10 cellular contexts compared by ENCODE assay signal in genomic region chr1:227357229-227358078, GRCh38. TPM values are rescaled to one million over a fixed set of nuclear protein-coding genes. Genes with fewer than 3 reads are reported as not detected.
DNase-seq lines count a peak whose midpoint lies in the region; ATAC-seq, FAIRE-seq and TF ChIP-seq lines count a peak whose summit lies in the region.
"Had no signal": no experiment of that assay in that cellular context is flagged by ENCODE, and none has a peak within 500 bp of the region (broad histone marks: within the 10 kb centered on the region; RNA-seq: fewer than 3 reads in every experiment).

No MANE protein-coding gene starts in this region.

- peak overlapping the region; percentile 93; the same call in 1 of the 2 replicates for H2BK5ac ChIP-seq in H1 (ENCODE audit: low read depth, low read length)

- peak overlapping the region; percentile 49 for H2BK120ac ChIP-seq in H1 (replicated peaks; ENCODE audit: low read depth, low read length)

- ATAC-seq in A549 (peak; percentile 95), lung (ENCODE audit: insufficient read depth, low FRiP score) (peak; percentile 85), GM21619 (IDR thresholded peaks at IDR 0.05; ENCODE audit: unreplicated experiment) (no peak), GM18502 (IDR thresholded peaks at IDR 0.05; ENCODE audit: poor library complexity, unreplicated experiment) (no peak)
- ATAC-seq: CD8-positive, alpha-beta T cell had no signal

- H4K5ac ChIP-seq in H1 (ENCODE audit: insufficient read length, low read depth, low read length), result no peak overlapping the region

- H3K56ac ChIP-seq in H1 (replicated peaks; ENCODE audit: insufficient read length, low read depth, low read length), result no peak overlapping the region

- TF ChIP-seq RAD21 in A549 (conservative IDR thresholded peaks at IDR 0.05 in 1 of 2, IDR thresholded peaks at IDR 0.05 in 1 of 2) (peak in 1 of 2 experiments; percentile 38; a peak in 3 of 5 replicates), H1 (IDR thresholded peaks at IDR 0.05 in 1 of 2, conservative IDR thresholded peaks at IDR 0.05 in 1 of 2; ENCODE audit: low read depth in 2 of 2, low read length in 2 of 2) (no peak)

- no peak overlapping the region for H3K9ac ChIP-seq in H1 (replicated peaks in 1 of 4; ENCODE audit: extremely low read depth in 1 of 4, low read depth in 3 of 4, low read length in 3 of 4)

- WGBS in A549 (ENCODE audit: missing lambda C conversion rate), result 17% methylated on average over 9 of the region's 9 CpGs
- WGBS in H1 (ENCODE audit: extremely low coverage in 1 of 2, insufficient coverage in 1 of 2, insufficient read length in 1 of 2, insufficient replicate concordance in 2 of 2, low coverage in 1 of 2, low lambda C conversion rate in 2 of 2, missing lambda C conversion rate in 1 of 2), 2 experiments, result 61% methylated on average over 9 of the region's 9 CpGs; no CpG with 5 or more reads in 1 of the 2 experiments
- WGBS in lung, 2 donors, result 50 to 60% methylated on average over 9 of the region's 9 CpGs

- 0 out of 2 replicates have a peak overlapping the region, but pooled peaks have one; percentile 14 for H2AFZ ChIP-seq in H1 (ENCODE audit: low read length)

- peak overlapping the region; percentile 90 for H2BK12ac ChIP-seq in H1 (ENCODE audit: low read depth, low read length)

- H3K27me3 ChIP-seq in H1 (replicated peaks in 1 of 4; ENCODE audit: control insufficient read depth in 3 of 4, extremely low read depth in 1 of 4, insufficient read depth in 3 of 4, low read length in 3 of 4) (no peaks in the 10 kb centered on the region; a peak in 1 of 7 replicates), lung (ENCODE audit: control insufficient read depth, insufficient read depth) (no peaks in the 10 kb centered on the region)

- H3K4ac ChIP-seq in H1 (replicated peaks; ENCODE audit: insufficient read length, low read depth, low read length), result peak overlapping the region; percentile 30

- H3K4me1 ChIP-seq in A549, result peaks cover 24% of the 10 kb centered on the region
- H3K4me1 ChIP-seq in H1 (replicated peaks in 1 of 4; ENCODE audit: control insufficient read depth in 3 of 4, insufficient read depth in 4 of 4, low read length in 3 of 4), result peaks cover 7 to 13% (median 9%) of the 10 kb centered on the region in 4 experiments; a peak in 6 of 7 replicates
- H3K4me1 ChIP-seq in lung (ENCODE audit: control insufficient read depth in 2 of 2, insufficient read depth in 2 of 2, low read length in 2 of 2), result peaks cover 0 to 12% of the 10 kb centered on the region in 2 donors

- POLR2A ChIA-PET in A549 (lab: Yijun Ruan, JAX), result interaction anchor here (1.4 to 1.6 kb wide), 2 partner anchors 38 to 74 kb away, joined by 3 to 14 read pairs; no protein-coding TSS in a partner anchor
- POLR2A ChIA-PET in H1 (lab: Charles Lee; ENCODE audit: partially characterized antibody), result interaction anchor here (1.2 to 3.9 kb wide), 2 partner anchors 36 to 39 kb away, joined by 3 to 24 read pairs; partner anchors contain the start of gene CDC42BPA

- H3K14ac ChIP-seq in H1 (ENCODE audit: insufficient read length), result no peak overlapping the region

- H4K20me1 ChIP-seq in H1 (replicated peaks in 1 of 2; ENCODE audit: control insufficient read depth in 1 of 2, insufficient read depth in 2 of 2, low read length in 2 of 2), result no peaks in the 10 kb centered on the region

- peak overlapping the region; percentile 61 for H4K91ac ChIP-seq in H1 (replicated peaks; ENCODE audit: insufficient read length, low read length)

- H3K79me1 ChIP-seq in H1 (ENCODE audit: low read depth, low read length), result no peaks in the 10 kb centered on the region

- CTCF ChIA-PET in A549 (lab: Yijun Ruan, JAX) (interaction anchor here (0.6 to 2.3 kb wide), 3 partner anchors 10 to 47 kb away, joined by 3 to 14 read pairs (median 4); no protein-coding TSS in a partner anchor), H1 (lab: Charles Lee; ENCODE audit: partially characterized antibody) (interaction anchor here (0.7 to 1.4 kb wide), 4 partner anchors 13 to 749 kb away, joined by 3 read pairs; no protein-coding TSS in a partner anchor)

- H3K27ac ChIP-seq in A549 (peak overlapping the region; percentile 86 to 92), H1 (ENCODE audit: low read depth, low read length) (peak overlapping the region; percentile 5; the same call in 1 of the 2 replicates), lung (ENCODE audit: low read depth in 1 of 2, low read length in 1 of 2) (peak overlapping the region; percentile 68 to 83)

- H3K4me3 ChIP-seq in A549, result 0 out of 3 replicates have a peak overlapping the region, but pooled peaks have one; percentile 0
- H3K4me3 ChIP-seq in H1 (ENCODE audit: extremely low read depth in 1 of 4, insufficient read depth in 2 of 4, low read depth in 3 of 4, low read length in 4 of 4), result no peak overlapping the region; a peak in 1 of 8 replicates
- H3K4me3 ChIP-seq in lung, result no peak overlapping the region

- no peak overlapping the region for H3K23ac ChIP-seq in H1 (ENCODE audit: insufficient read length)

- TF ChIP-seq CTCF in A549 (IDR thresholded peaks at IDR 0.05) (no peak), H1 (IDR thresholded peaks at IDR 0.05; ENCODE audit: control extremely low read depth in 1 of 3, insufficient read depth in 1 of 3, low read depth in 1 of 3, low read length in 3 of 3) (no peak), lung (IDR thresholded peaks at IDR 0.05; ENCODE audit: control extremely low read depth, extremely low read depth) (no peak)

- no peak overlapping the region for H2AK5ac ChIP-seq in H1 (ENCODE audit: low read depth, low read length)

- no peaks in the 10 kb centered on the region for H3K9me3 ChIP-seq in A549
- no peaks in the 10 kb centered on the region for H3K9me3 ChIP-seq in H1 (ENCODE audit: insufficient read depth in 2 of 2, low read depth in 1 of 2, low read length in 1 of 2)
- no peaks in the 10 kb centered on the region for H3K9me3 ChIP-seq in lung (ENCODE audit: control insufficient read depth in 2 of 2, insufficient read depth in 1 of 2, low read length in 1 of 2)

- TF ChIP-seq POLR2A in A549 (IDR thresholded peaks at IDR 0.05; ENCODE audit: low read length) (no peak), H1 (IDR thresholded peaks at IDR 0.05; ENCODE audit: control extremely low read depth in 1 of 2, low read depth in 2 of 2, low read length in 2 of 2) (no peak)

- no peak overlapping the region for H4K8ac ChIP-seq in H1 (ENCODE audit: extremely low read depth, insufficient read depth, low read length)

- no peak overlapping the region for H2BK15ac ChIP-seq in H1 (ENCODE audit: low read length)

- DNase-seq in A549 (ENCODE audit: low read depth in 1 of 2, low spot score in 1 of 2), result peak; percentile 87 to 91
- DNase-seq in LHCN-M2 (ENCODE audit: low read depth), result peak; percentile 96
- peak; percentile 51 to 53 for DNase-seq in H1 (ENCODE audit: low read depth in 1 of 2, low spot score in 2 of 2)
- DNase-seq in lung (ENCODE audit: low spot score), result peak; percentile 54
- no peak for DNase-seq in NCI-H1105 treated with DMSO at 0.1 percent for 48 hours (lab: John Stamatoyannopoulos, UW)
- DNase-seq in activated naive CD4-positive, alpha-beta T cell (lab: John Stamatoyannopoulos, UW), result no peak
- DNase-seq: CD8-positive, alpha-beta T cell; NCI-H1092 had no signal

- FAIRE-seq in A549 (lab: Jason Lieb, UNC) (no peak), H1 (lab: Jason Lieb, UNC) (no peak)

- TF ChIP-seq EP300 in A549 (IDR thresholded peaks at IDR 0.05), result peak; percentile 15 to 58; a peak in 2 of 5 replicates
- no peak for TF ChIP-seq EP300 in H1 (IDR thresholded peaks at IDR 0.05; ENCODE audit: borderline replicate concordance in 1 of 2, low read depth in 2 of 2, low read length in 2 of 2)

- no peaks in the 10 kb centered on the region for H3K79me2 ChIP-seq in H1 (ENCODE audit: control insufficient read depth in 1 of 2, insufficient read depth in 2 of 2, low read length in 2 of 2)

- H2BK20ac ChIP-seq in H1 (ENCODE audit: low read length), result peak overlapping the region; percentile 95; the same call in 1 of the 2 replicates

- H3K18ac ChIP-seq in H1 (ENCODE audit: extremely low read depth, low read length), result peak overlapping the region; percentile 64

- H3K4me2 ChIP-seq in A549, result peak overlapping the region; percentile 71
- H3K4me2 ChIP-seq in H1 (ENCODE audit: insufficient read depth in 1 of 2, low read depth in 2 of 2, low read length in 2 of 2), result peak overlapping the region; percentile 30 to 32; a peak in 1 of 4 replicates

- H3K36me3 ChIP-seq in H1 (ENCODE audit: control insufficient read depth in 2 of 4, insufficient read depth in 4 of 4, low read length in 3 of 4) (no peaks in the 10 kb centered on the region), lung (ENCODE audit: control insufficient read depth in 2 of 2, insufficient read depth in 2 of 2, low read length in 2 of 2) (no peaks in the 10 kb centered on the region)

- no peaks in the 10 kb centered on the region; the same call in 1 of the 2 replicates for H3K23me2 ChIP-seq in H1 (ENCODE audit: low read depth, low read length)

TF ChIP-seq in A549, 52 proteins besides CTCF, POLR2A, EP300 and RAD21 (continues in another document):
- peak in 1 of 2 experiments; percentile 69; a peak in 2 of 5 replicates for TF ChIP-seq JUN (IDR thresholded peaks at IDR 0.05)
- TF ChIP-seq ZSCAN20 (CRISPR knock-in tag; IDR thresholded peaks at IDR 0.05), result peak; percentile 39; the same call in 1 of the 2 replicates
- no peak for TF ChIP-seq EHMT2 (IDR thresholded peaks at IDR 0.05; ENCODE audit: low read depth)

TF ChIP-seq in H1, 55 proteins besides CTCF, POLR2A, EP300 and RAD21 (continues in another document):
- TF ChIP-seq BACH1 (IDR thresholded peaks at IDR 0.05; ENCODE audit: low read length), result peak; percentile 90; the same call in 1 of the 2 replicates
- no peak for TF ChIP-seq BRCA1 (IDR thresholded peaks at IDR 0.05; ENCODE audit: low read depth, low read length)
- peak; percentile 7 for TF ChIP-seq KDM4A (IDR thresholded peaks at IDR 0.05; ENCODE audit: low read depth, low read length, severe bottlenecking)

RNA-seq across cellular contexts. Expression of gene CDC42BPA, which starts 39.2 kb away (rescaled TPM):
- polyA plus RNA-seq in A549 (2011; rRNA removed) (25.9 and 28.4 TPM in 2 replicates), A549 (2017; fragmentation: RNase III; extraction: RNeasy Plus Mini Kit Qiagen cat#74134 plus additional on column Dnase treatment) (11.4 to 12.6 TPM (median 12.5 TPM) in 3 replicates), H1 (2011; rRNA removed) (6.3 and 7.1 TPM in 2 replicates), lung (1 to 10 TPM; 6.4 to 7.7 TPM)
- polyA plus RNA-seq in A549 (2012; cell fraction: cytosol; rRNA removed), result 4.3 and 5.5 TPM in 2 replicates
- polyA plus RNA-seq in A549 (2012; cell fraction: nucleus; rRNA removed), result 6.7 and 9.7 TPM in 2 replicates
- polyA minus RNA-seq in A549 (2011; rRNA and poly(A)+ RNA removed), result 38.6 and 39.3 TPM in 2 replicates
- total RNA-seq in LHCN-M2 (2014; rRNA removed) (29.8 and 38.2 TPM in 2 replicates), lung (10 to 100 TPM; 32.7 to 97.4 TPM)
- polyA plus RNA-seq in LHCN-M2 (2012), result 10.2 TPM
- total RNA-seq in H1 (2021; fragmentation: NEBNext Ultra II Directional; extraction: Animal tissue kit (Norgen Biotek cat#: 25700)), result 26.7 and 28.5 TPM in 2 replicates
- polyA plus RNA-seq in H1 (2011; cell fraction: cytosol; rRNA removed), result 6.9 TPM
- 17.5 TPM for polyA plus RNA-seq in H1 (2011; cell fraction: nucleus; rRNA removed)
- polyA plus RNA-seq in H1 (2012, experiment 1 of 2), result 9.3 to 16.7 TPM (median 11.9 TPM) in 4 replicates
- polyA plus RNA-seq in H1 (2012, experiment 2 of 2), result 0.75 TPM
- 13.2 TPM for polyA plus RNA-seq in H1 (2013, experiment 1 of 2)
- 12.9 TPM for polyA plus RNA-seq in H1 (2013, experiment 2 of 2)
- polyA minus RNA-seq in H1 (2011; rRNA and poly(A)+ RNA removed), result 27.0 and 38.7 TPM in 2 replicates
- 17.2 TPM for polyA minus RNA-seq in H1 (2011; cell fraction: cytosol; rRNA and poly(A)+ RNA removed)
- polyA minus RNA-seq in H1 (2011; cell fraction: nucleus; rRNA and poly(A)+ RNA removed), result 92.6 TPM

Comparison
In these comparisons a context has a peak if more than half of its experiments do, and no peak if none do; other contexts are left out.
1. ATAC-seq: peak in A549 (2 of 2) and lung (single experiment); none in GM21619 (single experiment) and GM18502 (single experiment).
2. DNase-seq: peak in A549 (2 of 2), LHCN-M2 (single experiment), H1 (2 of 2) and lung (single experiment); none in NCI-H1105 treated with DMSO at 0.1 percent for 48 hours (single experiment) and activated naive CD4-positive, alpha-beta T cell (0 of 4).
3. H3K27ac ChIP-seq: peak in every context shown above with its lines; median percentile 89 in A549; 76 in lung; 5 in H1.
4. Of the 18 proteins assayed by ChIP-seq in both H1 and A549: peak only in H1: none; only in A549: EP300 and MAX; in both: MAFK; in neither: 13; mixed calls (peak in some experiments, not most) for 2.